In genomic region chr2:171687287-171688128, GRCh38 we compare ENCODE assay signal across 8 cellular contexts. TPM values are rescaled to one million over a fixed set of nuclear protein-coding genes. Genes with fewer than 3 reads are reported as not detected.
A peak's percentile ranks its signal among the peaks of the same experiment; 100 is the strongest.
DNase-seq lines count a peak whose midpoint lies in the region; ATAC-seq, FAIRE-seq and TF ChIP-seq lines count a peak whose summit lies in the region.

Gene DYNC1I2 (plus strand): TSS chr2:171687469. CDS start chr2:171690156, 2,687 bp downstream.

- TF ChIP-seq POLR2A in GM12891 (IDR thresholded peaks at IDR 0.05; ENCODE audit: low read depth, low read length) (no peak), upper lobe of left lung (IDR thresholded peaks at IDR 0.05) (peak in 3 of 4 donors; percentile 20 to 66 (median 41))

- H3K9me3 ChIP-seq in heart right ventricle: no peaks in the 10 kb centered on the region
- no peaks in the 10 kb centered on the region for H3K9me3 ChIP-seq in upper lobe of left lung

- H3K27ac ChIP-seq in heart right ventricle: peak within 1 kb of the TSS; percentile 78 to 92 (median 90)
- peak within 1 kb of the TSS; percentile 84 to 89 (median 86) for H3K27ac ChIP-seq in upper lobe of left lung

- H3K27me3 ChIP-seq in heart right ventricle: no peaks in the 10 kb centered on the region
- no peaks in the 10 kb centered on the region for H3K27me3 ChIP-seq in upper lobe of left lung

- peaks cover 0 to 27% (median 0%) of the 10 kb centered on the region in 9 donors for H3K36me3 ChIP-seq in heart right ventricle
- H3K36me3 ChIP-seq in upper lobe of left lung: peaks cover 0 to 18% (median 3%) of the 10 kb centered on the region in 4 donors

- FAIRE-seq in GM12891 (lab: Jason Lieb, UNC): peak; percentile 99

- H3K4me3 ChIP-seq in heart right ventricle: peak within 1 kb of the TSS; percentile 70 to 97 (median 85)
- peak within 1 kb of the TSS; percentile 81 to 93 (median 90) for H3K4me3 ChIP-seq in upper lobe of left lung

- TF ChIP-seq CTCF in heart right ventricle (IDR thresholded peaks at IDR 0.05) (no peak), upper lobe of left lung (IDR thresholded peaks at IDR 0.05) (peak in 1 of 6 experiments; percentile 20)

- DNase-seq in GM12891 (ENCODE audit: insufficient read length, low spot score) (peak; percentile 42), NCI-H1436 treated with DMSO at 0.1 percent for 48 hours (lab: John Stamatoyannopoulos, UW) (peak; percentile 77), amniotic epithelial cell (ENCODE audit: low read depth) (peak; percentile 97), heart right ventricle (peak; percentile 87 to 94), posterior cingulate gyrus (peak; percentile 88 to 99 (median 94)), upper lobe of left lung (peak; percentile 88 to 94)

- WGBS in heart right ventricle, 2 donors: 0 to 1% methylated on average over 51 of the region's 51 CpGs
- 0% methylated on average over 29 to 47 of the region's 51 CpGs for WGBS in upper lobe of left lung, 2 donors

- intact Hi-C loops in T-helper 1 cell treated with Interleukin-12 subunit alpha and Interleukin-12 subunit beta and Interleukin-4 antibody, amounts not matched to agents 30 ng/mL and 1 ng/mL, for 36 hours (cut with micrococcal nuclease): loop anchor here (1.0 to 5.0 kb wide), 9 partner anchors 89 to 868 kb away; partner anchors contain the start of genes DCAF17, GORASP2, HAT1 and METAP1D
- intact Hi-C loops in heart right ventricle (cut with DNase I): loop anchor here in 2 of 10 donors (5.0 kb wide), 2 partner anchors 255 to 760 kb away; partner anchors contain the start of genes DCAF17 (in 1 of the 2), GORASP2 (in 1 of the 2) and METTL8 (in 1 of the 2)
- intact Hi-C loops in posterior cingulate gyrus (cut with DNase I): loop anchor here (10.0 kb wide), 1 partner anchor 83 kb away; no protein-coding TSS in a partner anchor

- TF ChIP-seq EP300 in upper lobe of left lung (IDR thresholded peaks at IDR 0.05): peak in 1 of 4 donors; percentile 3

- H3K4me1 ChIP-seq in heart right ventricle (peaks cover 0 to 33% (median 19%) of the 10 kb centered on the region in 9 donors), upper lobe of left lung (peaks cover 7 to 20% (median 13%) of the 10 kb centered on the region in 4 donors)

- ATAC-seq in HG02798 (IDR thresholded peaks at IDR 0.05; ENCODE audit: poor library complexity, unreplicated experiment) (peak; percentile 95), heart right ventricle (peak; percentile 97 to 99 (median 99)), upper lobe of left lung (ENCODE audit: low FRiP score in 2 of 2) (peak; percentile 97 to 98)

TF ChIP-seq in GM12891, 5 proteins besides CTCF, POLR2A, EP300 and RAD21:
- TF ChIP-seq PAX5 (IDR thresholded peaks at IDR 0.05; ENCODE audit: insufficient read depth, low read length, severe bottlenecking) (no peak), TAF1 (IDR thresholded peaks at IDR 0.05; ENCODE audit: low read depth, low read length) (no peak), POLR2AphosphoS5 (IDR thresholded peaks at IDR 0.05; ENCODE audit: low read depth, low read length) (no peak), SPI1 (IDR thresholded peaks at IDR 0.05; ENCODE audit: low read depth, low read length) (peak; percentile 58; the same call in 1 of the 2 replicates), POU2F2 (IDR thresholded peaks at IDR 0.05; ENCODE audit: low read depth, low read length) (peak; percentile 32; the same call in 1 of the 2 replicates)

RNA-seq across cellular contexts. Expression of gene DYNC1I2, which starts in this region (rescaled TPM):
- polyA plus RNA-seq in GM12891 (2012; ENCODE audit: low read depth, missing spikeins): 48.4 TPM
- total RNA-seq in T-helper 1 cell treated with Interleukin-12 subunit alpha and Interleukin-12 subunit beta and Interleukin-4 antibody, amounts not matched to agents 30 ng/mL and 1 ng/mL, for 36 hours: 52.7 and 58.1 TPM in 2 replicates
- total RNA-seq in heart right ventricle: 10 to 100 TPM; 63.3 to 81.4 (median 72.5) TPM
- 10 to 100 TPM; 76.3 to 79.0 TPM for polyA plus RNA-seq in heart right ventricle
- 10 to 100 TPM; 66.1 to 91.6 (median 78.7) TPM for total RNA-seq in upper lobe of left lung

Comparison
In these comparisons a context has a peak if more than half of its experiments do, and no peak if none do; other contexts are left out.
1. Peak in every context shown above with its lines: DNase-seq, ATAC-seq, H3K4me3 ChIP-seq and H3K27ac ChIP-seq.
2. DNase-seq: peak in every context shown above with its lines; median percentile 97 in amniotic epithelial cell; 94 in posterior cingulate gyrus; 91 in upper lobe of left lung; 90 in heart right ventricle; 77 in NCI-H1436 treated with DMSO at 0.1 percent for 48 hours; 42 in GM12891.